In the genomic region with DNA sequence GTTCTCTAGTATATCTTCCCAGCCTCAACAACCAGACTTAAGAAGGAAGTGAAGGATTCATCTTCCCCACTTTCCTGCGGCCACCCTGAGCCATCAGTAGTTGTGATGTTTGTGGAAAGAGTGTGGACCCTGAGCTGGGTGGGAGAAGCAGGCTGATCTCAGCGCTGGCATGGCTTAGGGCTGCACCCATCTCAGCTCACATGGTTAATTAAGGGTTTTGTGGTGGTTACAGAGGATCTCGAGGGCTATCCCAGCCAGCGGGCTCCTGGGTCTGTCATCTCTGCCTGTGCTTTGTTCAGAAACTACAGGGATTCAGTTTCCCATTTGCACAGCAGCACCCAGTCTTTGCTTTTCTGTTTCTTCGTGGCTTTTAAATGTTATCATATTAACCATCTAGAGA, we compare ENCODE assay signal across 24 cellular contexts.
A peak's percentile ranks its signal among the peaks of the same experiment; 100 is the strongest.
DNase-seq lines count a peak whose midpoint lies in the region; ATAC-seq and TF ChIP-seq lines count a peak whose summit lies in the region.
"Had no signal": no experiment of that assay in that cellular context is flagged by ENCODE, and none has a peak within 500 bp of the region (broad histone marks: within the 10 kb centered on the region; RNA-seq: fewer than 3 reads in every experiment).

No MANE protein-coding gene starts in this region.

- H3K79me2 ChIP-seq in GM23338 (replicated peaks; ENCODE audit: insufficient read depth): no peaks in the 10 kb centered on the region
- H3K79me2 ChIP-seq in neural progenitor cell (ENCODE audit: low read depth): no peaks in the 10 kb centered on the region

- H3K4me1 Mint-ChIP-seq in GM23338 (peaks cover 40% of the 10 kb centered on the region), T-helper 17 cell (peaks cover 21% of the 10 kb centered on the region), neural progenitor cell (peaks cover 53% of the 10 kb centered on the region)

- H3K27me3 ChIP-seq in GM23338 (ENCODE audit: insufficient read depth): peaks cover 25% of the 10 kb centered on the region
- H3K27me3 ChIP-seq in neural progenitor cell: no peaks in the 10 kb centered on the region
- H3K27me3 ChIP-seq: MG63 had no signal

- TF ChIP-seq CTCF in GM23338 (conservative IDR thresholded peaks at IDR 0.05; ENCODE audit: low read depth in 2 of 2) (no peak), neural progenitor cell (IDR thresholded peaks at IDR 0.05) (no peak), omental fat pad (IDR thresholded peaks at IDR 0.05) (no peak)

- H3K4me3 ChIP-seq in GM23338 (no peak overlapping the region), neural progenitor cell (no peak overlapping the region)
- H3K4me3 ChIP-seq: MG63 had no signal

- H3K4me1 ChIP-seq in GM23338 (ENCODE audit: insufficient read depth) (peaks cover 19% of the 10 kb centered on the region), neural progenitor cell (peaks cover 44% of the 10 kb centered on the region)

- H3K9me3 ChIP-seq in T-helper 17 cell (ENCODE audit: control insufficient read depth, low read length, poor library complexity, severe bottlenecking): no peaks in the 10 kb centered on the region
- H3K9me3 ChIP-seq in neural progenitor cell (ENCODE audit: low read depth): no peaks in the 10 kb centered on the region
- H3K9me3 ChIP-seq: MG63 had no signal

- H3K9ac ChIP-seq in neural progenitor cell: no peak overlapping the region

- peak; percentile 32 for DNase-seq in NCI-H2107 treated with DMSO at 0.1 percent for 48 hours (lab: John Stamatoyannopoulos, UW; ENCODE audit: unreplicated experiment)
- no peak for DNase-seq in NCI-H2107 (lab: John Stamatoyannopoulos, UW)
- DNase-seq in GM23338 (ENCODE audit: low spot score): no peak
- no peak for DNase-seq in T-helper 17 cell
- no peak for DNase-seq in neural progenitor cell (ENCODE audit: low spot score)
- DNase-seq in effector CD4-positive, alpha-beta T cell: no peak
- no peak for DNase-seq in omental fat pad (ENCODE audit: low spot score)
- DNase-seq in UCSD-AML1 (lab: John Stamatoyannopoulos, UW; ENCODE audit: unreplicated experiment): no peak
- DNase-seq: 8988T, DMS153, GF-D8, H7, HFFc6, Karpas-422, MG63, NCI-H1092, NCI-H1694, NCI-H2171 treated with DMSO at 0.1 percent for 48 hours, NCI-H446, NCI-H526 treated with DMSO at 0.1 percent for 48 hours, SIG-M5, T-cell had no signal

- no peak overlapping the region for H3K27ac ChIP-seq in GM23338 (ENCODE audit: low read depth)
- peak overlapping the region; percentile 17 for H3K27ac ChIP-seq in neural progenitor cell

- H3K27ac Mint-ChIP-seq in GM23338: no peak overlapping the region
- peak overlapping the region; percentile 37 for H3K27ac Mint-ChIP-seq in T-helper 17 cell
- H3K27ac Mint-ChIP-seq in neural progenitor cell: no peak overlapping the region
- H3K27ac Mint-ChIP-seq: B cell, HFFc6 had no signal

- H3K4me3 Mint-ChIP-seq in GM23338 (no peak overlapping the region), T-helper 17 cell (no peak overlapping the region), neural progenitor cell (no peak overlapping the region)
- H3K4me3 Mint-ChIP-seq: B cell, HFFc6, T-cell had no signal

- H4K20me1 ChIP-seq in GM23338 (replicated peaks; ENCODE audit: insufficient read depth) (0 out of 2 replicates have a peak, but pooled peaks cover 8% of the 10 kb centered on the region), neural progenitor cell (ENCODE audit: low read depth) (peaks cover 21% of the 10 kb centered on the region)

- H3K9me3 Mint-ChIP-seq in GM23338 (no peaks in the 10 kb centered on the region; the same call in 2 of the 3 replicates), neural progenitor cell (no peaks in the 10 kb centered on the region)
- H3K9me3 Mint-ChIP-seq: HFFc6, T-cell had no signal

- no peak overlapping the region for H2AFZ ChIP-seq in GM23338
- no peak overlapping the region for H2AFZ ChIP-seq in neural progenitor cell (replicated peaks)

- H3K4me2 ChIP-seq in GM23338 (no peak overlapping the region), neural progenitor cell (peak overlapping the region; percentile 27)

- H3K36me3 Mint-ChIP-seq in GM23338 (ENCODE audit: low read depth) (peaks cover 21% of the 10 kb centered on the region), T-helper 17 cell (ENCODE audit: low read depth) (peaks cover 12% of the 10 kb centered on the region), neural progenitor cell (peaks cover 16% of the 10 kb centered on the region)

- H3K36me3 ChIP-seq in GM23338 (ENCODE audit: insufficient read depth) (peaks cover 3% of the 10 kb centered on the region; the same call in 1 of the 2 replicates), neural progenitor cell (no peaks in the 10 kb centered on the region)
- H3K36me3 ChIP-seq: MG63 had no signal

- H3K9me2 ChIP-seq in GM23338 (ENCODE audit: insufficient read depth): no peaks in the 10 kb centered on the region

- peaks cover 19% of the 10 kb centered on the region for H3K27me3 Mint-ChIP-seq in GM23338 (ENCODE audit: insufficient read depth, low read depth, poor library complexity)
- H3K27me3 Mint-ChIP-seq in T-helper 17 cell: no peaks in the 10 kb centered on the region
- peaks cover 8% of the 10 kb centered on the region for H3K27me3 Mint-ChIP-seq in neural progenitor cell (ENCODE audit: insufficient read depth, low read depth)
- H3K27me3 Mint-ChIP-seq: B cell, T-cell had no signal

- ATAC-seq in GM23338 (0 out of 3 replicates have a peak, but pooled peaks have one; percentile 22), T-helper 17 cell (no peak), omental fat pad (ENCODE audit: low FRiP score) (no peak)
- ATAC-seq: SK-N-SH treated with all-trans-retinoic acid at 6 μM for 48 hours, T-cell had no signal

- no peaks in the 10 kb centered on the region for H3F3A ChIP-seq in GM23338 (replicated peaks; ENCODE audit: low read depth)
- peaks cover 31% of the 10 kb centered on the region for H3F3A ChIP-seq in neural progenitor cell (ENCODE audit: low read depth)

TF ChIP-seq in GM23338, 12 proteins besides CTCF, POLR2A, EP300 and RAD21:
- TF ChIP-seq ZNF331 (CRISPR knock-in tag; IDR thresholded peaks at IDR 0.05; ENCODE audit: low read depth): no peak
- no peak for TF ChIP-seq POLR2AphosphoS5 (IDR thresholded peaks at IDR 0.05; ENCODE audit: low read depth)
- no peak for TF ChIP-seq CREB1 (CRISPR knock-in tag; IDR thresholded peaks at IDR 0.05; ENCODE audit: low read depth)
- no peak for TF ChIP-seq STAT1 (IDR thresholded peaks at IDR 0.05; ENCODE audit: unreplicated experiment)
- no peak for TF ChIP-seq EZH2phosphoT487 (IDR thresholded peaks at IDR 0.05; ENCODE audit: unreplicated experiment)
- no peak for TF ChIP-seq JUNB (IDR thresholded peaks at IDR 0.05; ENCODE audit: unreplicated experiment)
- no peak for TF ChIP-seq REST (IDR thresholded peaks at IDR 0.05; ENCODE audit: unreplicated experiment)
- TF ChIP-seq, protein P1, sequence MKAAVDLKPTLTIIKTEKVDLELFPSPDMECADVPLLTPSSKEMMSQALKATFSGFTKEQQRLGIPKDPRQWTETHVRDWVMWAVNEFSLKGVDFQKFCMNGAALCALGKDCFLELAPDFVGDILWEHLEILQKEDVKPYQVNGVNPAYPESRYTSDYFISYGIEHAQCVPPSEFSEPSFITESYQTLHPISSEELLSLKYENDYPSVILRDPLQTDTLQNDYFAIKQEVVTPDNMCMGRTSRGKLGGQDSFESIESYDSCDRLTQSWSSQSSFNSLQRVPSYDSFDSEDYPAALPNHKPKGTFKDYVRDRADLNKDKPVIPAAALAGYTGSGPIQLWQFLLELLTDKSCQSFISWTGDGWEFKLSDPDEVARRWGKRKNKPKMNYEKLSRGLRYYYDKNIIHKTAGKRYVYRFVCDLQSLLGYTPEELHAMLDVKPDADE (IDR thresholded peaks at IDR 0.05): no peak
- TF ChIP-seq ZNF114 (CRISPR knock-in tag; IDR thresholded peaks at IDR 0.05): no peak
- no peak for TF ChIP-seq EZH2 (IDR thresholded peaks at IDR 0.05; ENCODE audit: low read depth, unreplicated experiment)
